In the genomic region with DNA sequence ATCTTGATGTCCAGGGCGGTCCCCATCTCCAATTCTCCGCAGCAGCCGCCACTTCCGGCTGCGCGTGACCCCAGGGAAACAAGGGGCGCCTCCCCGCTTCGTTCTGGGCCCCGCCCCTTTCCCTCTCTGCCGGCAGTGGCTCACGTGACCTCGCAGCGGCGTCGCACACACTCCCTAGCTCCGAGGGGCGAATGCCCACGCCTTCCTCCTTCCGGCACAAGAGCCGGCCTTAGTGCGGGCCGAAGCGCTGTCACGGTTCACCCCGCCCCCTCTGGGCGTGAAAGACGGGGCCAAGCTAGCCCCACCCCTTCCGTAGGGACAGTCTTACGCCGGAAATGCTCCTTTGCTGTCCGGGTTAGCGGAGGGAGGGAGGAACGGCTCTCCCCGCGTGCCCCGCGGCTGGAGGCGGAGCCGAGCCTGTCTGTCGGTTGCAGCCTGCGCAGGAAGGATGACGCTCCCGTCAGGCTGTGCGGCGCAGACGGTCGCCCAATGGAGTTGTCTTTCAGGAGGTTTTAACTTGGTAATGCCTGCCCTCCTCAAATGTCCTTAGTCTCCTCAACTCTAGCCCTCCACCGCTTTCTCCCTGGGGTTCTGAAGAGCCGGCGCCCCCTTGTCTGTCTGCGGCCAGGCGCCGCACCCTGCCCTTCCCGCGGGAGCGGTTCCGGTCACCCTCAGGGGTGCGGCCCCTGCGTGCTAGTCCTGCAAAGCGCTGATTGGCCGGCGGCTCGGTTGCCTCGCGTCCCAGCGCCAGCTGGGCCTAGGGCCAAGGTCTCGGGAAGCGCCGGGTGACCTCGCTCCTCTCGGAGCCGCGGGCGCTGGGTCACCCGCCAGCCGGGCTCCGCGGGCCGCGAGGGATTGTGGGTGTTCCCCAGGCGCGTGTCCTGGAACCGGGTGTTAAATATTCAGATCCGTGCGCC, we compare ENCODE assay signal across 8 cellular contexts. TPM values are rescaled to one million over a fixed set of nuclear protein-coding genes. Genes with fewer than 3 reads are reported as not detected.
DNase-seq lines count a peak whose midpoint lies in the region; ATAC-seq and TF ChIP-seq lines count a peak whose summit lies in the region.

A gene (minus strand): TSS at position 66 of the 917 bp plus-strand sequence. CDS start 40 bp downstream, at position 26.

- CTCF ChIA-PET in activated CD4-positive, alpha-beta memory T cell treated with anti-CD3 and anti-CD28 coated beads for 36 hours (lab: Charles Lee), result interaction anchor here (0.7 to 2.1 kb wide), 6 partner anchors 10 to 296 kb away, joined by 3 to 9 read pairs (median 4); no protein-coding TSS in a partner anchor

- TF ChIP-seq CTCF in CD14-positive monocyte (IDR thresholded peaks at IDR 0.05) (no peak), dorsolateral prefrontal cortex (IDR thresholded peaks at IDR 0.05 in 54 of 56, conservative IDR thresholded peaks at IDR 0.05 in 2 of 56; ENCODE audit: low read depth in 1 of 56, partially characterized antibody in 56 of 56) (peak in 20 of 56 donors; percentile 5 to 38 (median 18)), liver (IDR thresholded peaks at IDR 0.05; ENCODE audit: low read depth, low read length, missing input control) (no peak)

- peak within 1 kb of the TSS; percentile 62 to 99 (median 92) for H3K4me3 ChIP-seq in dorsolateral prefrontal cortex
- H3K4me3 ChIP-seq in liver (ENCODE audit: low read depth in 1 of 3, low read length in 3 of 3), result peak within 1 kb of the TSS; percentile 68 to 83 (median 72)

- H3K36me3 Mint-ChIP-seq in CD14-positive monocyte, result peaks cover 4 to 7% of the 10 kb centered on the region in 2 donors
- peaks cover 3% of the 10 kb centered on the region for H3K36me3 Mint-ChIP-seq in activated CD4-positive, alpha-beta memory T cell treated with anti-CD3 and anti-CD28 coated beads for 36 hours

- ATAC-seq in GM19438 (IDR thresholded peaks at IDR 0.05; ENCODE audit: low read depth, unreplicated experiment) (peak; percentile 88), HG03575 (IDR thresholded peaks at IDR 0.05; ENCODE audit: extremely low read depth, insufficient number of reproducible peaks, low FRiP score, unreplicated experiment) (peak; percentile 81)

- H3K4me1 Mint-ChIP-seq in CD14-positive monocyte, result peaks cover 33% of the 10 kb centered on the region
- peaks cover 39% of the 10 kb centered on the region for H3K4me1 Mint-ChIP-seq in activated CD4-positive, alpha-beta memory T cell treated with anti-CD3 and anti-CD28 coated beads for 36 hours (ENCODE audit: low read depth)

- intact Hi-C loops in CD14-positive monocyte (cut with micrococcal nuclease) (loop anchor here (2.0 to 10.0 kb wide), 5 partner anchors 53 to 1113 kb away; a partner anchor contains a TSS), dorsolateral prefrontal cortex (cut with DNase I) (loop anchor here (1.0 to 10.0 kb wide), 8 partner anchors 45 to 297 kb away; a partner anchor contains a TSS)
- intact Hi-C loops in activated CD4-positive, alpha-beta memory T cell treated with anti-CD3 and anti-CD28 coated beads for 36 hours (cut with micrococcal nuclease), result loop anchor here (1.0 to 5.0 kb wide), 7 partner anchors 9 to 297 kb away; a partner anchor contains a TSS

- peak; percentile 99 for DNase-seq in CD14-positive monocyte (ENCODE audit: low spot score)
- DNase-seq in NCI-H82 treated with DMSO at 0.1 percent for 48 hours (lab: John Stamatoyannopoulos, UW; ENCODE audit: unreplicated experiment), result peak; percentile 96
- peak; percentile 99 for DNase-seq in activated CD4-positive, alpha-beta memory T cell treated with anti-CD3 and anti-CD28 coated beads for 36 hours
- DNase-seq in dorsolateral prefrontal cortex, result peak; percentile 94 to 99 (median 98)
- peak; percentile 99 for DNase-seq in stimulated activated CD4-positive, alpha-beta T cell treated with anti-CD3 and anti-CD28 coated beads, Interleukin-4, amount 100 ng/mL, for 24 hours

- H3K27me3 ChIP-seq in dorsolateral prefrontal cortex (no peaks in the 10 kb centered on the region), liver (ENCODE audit: control insufficient read depth in 4 of 4, insufficient read depth in 4 of 4, low read length in 3 of 4) (no peaks in the 10 kb centered on the region)

- no peaks in the 10 kb centered on the region for H3K36me3 ChIP-seq in liver (ENCODE audit: control insufficient read depth in 4 of 4, insufficient read depth in 3 of 4, low read depth in 1 of 4, low read length in 3 of 4)

- peak within 1 kb of the TSS; percentile 66 to 78 for H3K9ac ChIP-seq in liver (ENCODE audit: low read depth in 1 of 2, low read length in 2 of 2)

- WGBS in liver, result under 1% methylated on average over 86 of the region's 86 CpGs

- peak; percentile 38 to 59 for TF ChIP-seq RAD21 in liver (IDR thresholded peaks at IDR 0.05)

- no peaks in the 10 kb centered on the region for H3K9me3 ChIP-seq in liver (ENCODE audit: control insufficient read depth in 4 of 4, low read length in 3 of 4)

- H3K4me3 Mint-ChIP-seq in CD14-positive monocyte, result peak within 1 kb of the TSS; percentile 91 to 96
- H3K4me3 Mint-ChIP-seq in activated CD4-positive, alpha-beta memory T cell treated with anti-CD3 and anti-CD28 coated beads for 36 hours, result peak within 1 kb of the TSS; percentile 95

- H3K27ac Mint-ChIP-seq in CD14-positive monocyte, result peak within 1 kb of the TSS; percentile 97 to 99 (median 99)
- peak within 1 kb of the TSS; percentile 99 for H3K27ac Mint-ChIP-seq in activated CD4-positive, alpha-beta memory T cell treated with anti-CD3 and anti-CD28 coated beads for 36 hours

- POLR2A ChIA-PET in activated CD4-positive, alpha-beta memory T cell treated with anti-CD3 and anti-CD28 coated beads for 36 hours (lab: Charles Lee), result interaction anchor here (0.6 to 3.1 kb wide), 11 partner anchors 9 to 301 kb away, joined by 3 to 23 read pairs (median 5); a partner anchor contains a TSS

- H3K27me3 Mint-ChIP-seq in CD14-positive monocyte (ENCODE audit: low read depth in 3 of 3), result no peaks in the 10 kb centered on the region
- no peaks in the 10 kb centered on the region for H3K27me3 Mint-ChIP-seq in activated CD4-positive, alpha-beta memory T cell treated with anti-CD3 and anti-CD28 coated beads for 36 hours

- H3K27ac ChIP-seq in dorsolateral prefrontal cortex (peak within 1 kb of the TSS; percentile 89 to 100 (median 98)), liver (ENCODE audit: low read depth in 1 of 2, low read length in 2 of 2) (peak within 1 kb of the TSS; percentile 94)

- H3K9me3 Mint-ChIP-seq in CD14-positive monocyte, result peaks cover 0 to 5% (median 0%) of the 10 kb centered on the region in 7 donors
- no peaks in the 10 kb centered on the region for H3K9me3 Mint-ChIP-seq in activated CD4-positive, alpha-beta memory T cell treated with anti-CD3 and anti-CD28 coated beads for 36 hours

- H3K4me1 ChIP-seq in liver (ENCODE audit: control insufficient read depth in 4 of 4, insufficient read depth in 4 of 4, low read length in 3 of 4), result peaks cover 3 to 14% (median 10%) of the 10 kb centered on the region in 4 donors

TF ChIP-seq in liver, 16 proteins besides CTCF, POLR2A, EP300 and RAD21 (continues in another document):
- TF ChIP-seq, protein P1, sequence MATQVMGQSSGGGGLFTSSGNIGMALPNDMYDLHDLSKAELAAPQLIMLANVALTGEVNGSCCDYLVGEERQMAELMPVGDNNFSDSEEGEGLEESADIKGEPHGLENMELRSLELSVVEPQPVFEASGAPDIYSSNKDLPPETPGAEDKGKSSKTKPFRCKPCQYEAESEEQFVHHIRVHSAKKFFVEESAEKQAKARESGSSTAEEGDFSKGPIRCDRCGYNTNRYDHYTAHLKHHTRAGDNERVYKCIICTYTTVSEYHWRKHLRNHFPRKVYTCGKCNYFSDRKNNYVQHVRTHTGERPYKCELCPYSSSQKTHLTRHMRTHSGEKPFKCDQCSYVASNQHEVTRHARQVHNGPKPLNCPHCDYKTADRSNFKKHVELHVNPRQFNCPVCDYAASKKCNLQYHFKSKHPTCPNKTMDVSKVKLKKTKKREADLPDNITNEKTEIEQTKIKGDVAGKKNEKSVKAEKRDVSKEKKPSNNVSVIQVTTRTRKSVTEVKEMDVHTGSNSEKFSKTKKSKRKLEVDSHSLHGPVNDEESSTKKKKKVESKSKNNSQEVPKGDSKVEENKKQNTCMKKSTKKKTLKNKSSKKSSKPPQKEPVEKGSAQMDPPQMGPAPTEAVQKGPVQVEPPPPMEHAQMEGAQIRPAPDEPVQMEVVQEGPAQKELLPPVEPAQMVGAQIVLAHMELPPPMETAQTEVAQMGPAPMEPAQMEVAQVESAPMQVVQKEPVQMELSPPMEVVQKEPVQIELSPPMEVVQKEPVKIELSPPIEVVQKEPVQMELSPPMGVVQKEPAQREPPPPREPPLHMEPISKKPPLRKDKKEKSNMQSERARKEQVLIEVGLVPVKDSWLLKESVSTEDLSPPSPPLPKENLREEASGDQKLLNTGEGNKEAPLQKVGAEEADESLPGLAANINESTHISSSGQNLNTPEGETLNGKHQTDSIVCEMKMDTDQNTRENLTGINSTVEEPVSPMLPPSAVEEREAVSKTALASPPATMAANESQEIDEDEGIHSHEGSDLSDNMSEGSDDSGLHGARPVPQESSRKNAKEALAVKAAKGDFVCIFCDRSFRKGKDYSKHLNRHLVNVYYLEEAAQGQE (IDR thresholded peaks at IDR 0.05), result peak; percentile 83
- TF ChIP-seq EGR1 (IDR thresholded peaks at IDR 0.05; ENCODE audit: low read depth in 2 of 2) (peak; percentile 70 to 95), RXRA (IDR thresholded peaks at IDR 0.05) (peak; percentile 81 to 85), YY1 (IDR thresholded peaks at IDR 0.05) (peak; percentile 93), SP1 (IDR thresholded peaks at IDR 0.05) (peak; percentile 94), HNF4G (IDR thresholded peaks at IDR 0.05) (no peak), JUND (IDR thresholded peaks at IDR 0.05) (peak; percentile 27 to 60), GABPA (IDR thresholded peaks at IDR 0.05 in 1 of 2, conservative IDR thresholded peaks at IDR 0.05 in 1 of 2) (peak; percentile 90 to 96)
- TF ChIP-seq, protein P2, sequence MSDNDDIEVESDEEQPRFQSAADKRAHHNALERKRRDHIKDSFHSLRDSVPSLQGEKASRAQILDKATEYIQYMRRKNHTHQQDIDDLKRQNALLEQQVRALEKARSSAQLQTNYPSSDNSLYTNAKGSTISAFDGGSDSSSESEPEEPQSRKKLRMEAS (IDR thresholded peaks at IDR 0.05), result peak; percentile 98
- TF ChIP-seq, protein P3, sequence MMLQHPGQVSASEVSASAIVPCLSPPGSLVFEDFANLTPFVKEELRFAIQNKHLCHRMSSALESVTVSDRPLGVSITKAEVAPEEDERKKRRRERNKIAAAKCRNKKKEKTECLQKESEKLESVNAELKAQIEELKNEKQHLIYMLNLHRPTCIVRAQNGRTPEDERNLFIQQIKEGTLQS (IDR thresholded peaks at IDR 0.05), result peak; percentile 32

RNA-seq across cellular contexts. Expression of the gene that starts here (rescaled TPM):
- 10 to 100 TPM; 69.3 to 75.4 TPM for polyA plus RNA-seq in CD14-positive monocyte
- total RNA-seq in activated CD4-positive, alpha-beta memory T cell treated with anti-CD3 and anti-CD28 coated beads for 36 hours, result 10 to 100 TPM; 50.3 to 57.2 TPM
- total RNA-seq in dorsolateral prefrontal cortex, result 10 to 100 TPM; 32.9 to 58.9 (median 44.4) TPM
- 10 to 100 TPM; 25.1 to 37.7 TPM for total RNA-seq in liver
- polyA plus RNA-seq in liver, result 10 to 100 TPM; 16.3 to 20.5 TPM

Comparison
In these comparisons a context has a peak if more than half of its experiments do, and no peak if none do; other contexts are left out.
1. Peak in every context shown above with its lines: DNase-seq, ATAC-seq, H3K4me3 ChIP-seq and H3K27ac ChIP-seq.